Comparison of ENCODE assay signal across 10 cellular contexts in genomic region chr6:15036690-15037245, GRCh38.
A peak's percentile ranks its signal among the peaks of the same experiment; 100 is the strongest.
DNase-seq lines count a peak whose midpoint lies in the region; ATAC-seq and TF ChIP-seq lines count a peak whose summit lies in the region.
"Had no signal": no experiment of that assay in that cellular context is flagged by ENCODE, and none has a peak within 500 bp of the region (broad histone marks: within the 10 kb centered on the region; RNA-seq: fewer than 3 reads in every experiment).

No MANE protein-coding gene starts in this region.

- ATAC-seq in WTC11 (peak; percentile 14; the same call in 1 of the 2 replicates), GM21528 (IDR thresholded peaks at IDR 0.05; ENCODE audit: low FRiP score, unreplicated experiment) (no peak)

- no peaks in the 10 kb centered on the region for H3K27me3 Mint-ChIP-seq in WTC11 (ENCODE audit: low read depth)
- no peaks in the 10 kb centered on the region for H3K27me3 Mint-ChIP-seq in MCF 10A (ENCODE audit: insufficient read depth, unreplicated experiment)
- H3K27me3 Mint-ChIP-seq: naive B cell had no signal

- no TSS peak for BruUV-seq in MCF 10A (replicated peaks; lab: Mats Ljungman, UMichigan)

- H3K9ac ChIP-seq in BLaER1 treated with 17β-estradiol and CSF1 and Interleukin-3, amounts not matched to agents 10 nM and 100 nM, result no peak overlapping the region

- no peak overlapping the region for H3K4me3 Mint-ChIP-seq in WTC11
- H3K4me3 Mint-ChIP-seq in MCF 10A (ENCODE audit: unreplicated experiment), result no peak overlapping the region
- H3K4me3 Mint-ChIP-seq: naive B cell had no signal

- intact Hi-C loops in MCF 10A (cut with micrococcal nuclease) (no loop called here), esophagus muscularis mucosa (cut with DNase I) (no loop called here)

- DNase-seq in MV-4-11 (lab: John Stamatoyannopoulos, UW) (peak; percentile 35), WTC11 (ENCODE audit: low spot score) (peak; percentile 20), medulla oblongata (ENCODE audit: extremely low spot score) (peak; percentile 61), MCF 10A (ENCODE audit: unreplicated experiment) (no peak), esophagus muscularis mucosa (ENCODE audit: extremely low spot score) (no peak)
- no peak for DNase-seq in activated CD8-positive, alpha-beta memory T cell treated with anti-CD3 and anti-CD28 coated beads, Interleukin-2, amount 50 U/mL, for 48 hours
- DNase-seq: naive B cell, NCI-H2081 treated with DMSO at 0.1 percent for 48 hours had no signal

- H3K36me3 Mint-ChIP-seq in WTC11 (no peaks in the 10 kb centered on the region), MCF 10A (ENCODE audit: insufficient read depth, unreplicated experiment) (no peaks in the 10 kb centered on the region)
- H3K36me3 Mint-ChIP-seq: naive B cell had no signal

- TF ChIP-seq CTCF in WTC11 (IDR thresholded peaks at IDR 0.05) (no peak), MCF 10A (IDR thresholded peaks at IDR 0.05; ENCODE audit: unreplicated experiment) (no peak), esophagus muscularis mucosa (IDR thresholded peaks at IDR 0.05) (no peak)

- peak overlapping the region; percentile 2 to 41 (median 18); a peak in 10 of 22 replicates for H3K4me2 ChIP-seq in BLaER1 treated with 17β-estradiol and CSF1 and Interleukin-3, amounts not matched to agents 10 nM and 100 nM

- no peaks in the 10 kb centered on the region for H3K9me3 Mint-ChIP-seq in WTC11
- no peaks in the 10 kb centered on the region for H3K9me3 Mint-ChIP-seq in MCF 10A (ENCODE audit: unreplicated experiment)
- H3K9me3 Mint-ChIP-seq: naive B cell had no signal

- H3K27ac Mint-ChIP-seq in WTC11, result peak overlapping the region; percentile 85
- no peak overlapping the region for H3K27ac Mint-ChIP-seq in MCF 10A (ENCODE audit: low read depth, unreplicated experiment)

- H3K36me3 ChIP-seq in BLaER1 treated with 17β-estradiol and CSF1 and Interleukin-3, amounts not matched to agents 10 nM and 100 nM, result no peaks in the 10 kb centered on the region
- H3K36me3 ChIP-seq in esophagus muscularis mucosa, result no peaks in the 10 kb centered on the region

- peaks cover 8 to 22% (median 15%) of the 10 kb centered on the region in 10 experiments; a peak in 18 of 20 replicates for H3K4me1 ChIP-seq in BLaER1 treated with 17β-estradiol and CSF1 and Interleukin-3, amounts not matched to agents 10 nM and 100 nM
- H3K4me1 ChIP-seq in esophagus muscularis mucosa, result no peaks in the 10 kb centered on the region

- CTCF ChIA-PET in WTC11 (lab: Charles Lee), result no interaction called here
- CTCF ChIA-PET in MCF 10A (lab: Yijun Ruan, JAX), result no interaction called here

- H3K27me3 ChIP-seq in BLaER1 treated with 17β-estradiol and CSF1 and Interleukin-3, amounts not matched to agents 10 nM and 100 nM, result no peaks in the 10 kb centered on the region
- no peaks in the 10 kb centered on the region for H3K27me3 ChIP-seq in esophagus muscularis mucosa

- no peak for TF ChIP-seq POLR2A in esophagus muscularis mucosa (IDR thresholded peaks at IDR 0.05; ENCODE audit: low read depth)

- H3K4me3 ChIP-seq in BLaER1 treated with 17β-estradiol and CSF1 and Interleukin-3, amounts not matched to agents 10 nM and 100 nM, result no peak overlapping the region
- no peak overlapping the region for H3K4me3 ChIP-seq in esophagus muscularis mucosa

- POLR2A ChIA-PET in WTC11 (lab: Charles Lee), result interaction anchor here (0.6 kb wide), 1 partner anchor 163 kb away, joined by 3 read pairs; no protein-coding TSS in a partner anchor
- POLR2A ChIA-PET in MCF 10A (lab: Yijun Ruan, JAX), result interaction anchor here (0.6 kb wide), 1 partner anchor 151 kb away, joined by 5 read pairs; no protein-coding TSS in a partner anchor

- no peak overlapping the region for H3K27ac ChIP-seq in BLaER1 treated with 17β-estradiol and CSF1 and Interleukin-3, amounts not matched to agents 10 nM and 100 nM
- no peak overlapping the region for H3K27ac ChIP-seq in esophagus muscularis mucosa (replicated peaks in 1 of 4)

- WGBS in esophagus muscularis mucosa, result 78% methylated on average over 10 of the region's 10 CpGs

- no peaks in the 10 kb centered on the region for H4K20me1 ChIP-seq in BLaER1 treated with 17β-estradiol and CSF1 and Interleukin-3, amounts not matched to agents 10 nM and 100 nM

- H3K4me1 Mint-ChIP-seq in WTC11 (peaks cover 56% of the 10 kb centered on the region), MCF 10A (ENCODE audit: insufficient read depth, unreplicated experiment) (no peaks in the 10 kb centered on the region)

- H3K9me3 ChIP-seq in BLaER1 treated with 17β-estradiol and CSF1 and Interleukin-3, amounts not matched to agents 10 nM and 100 nM (replicated peaks in 1 of 11), result no peaks in the 10 kb centered on the region
- H3K9me3 ChIP-seq in esophagus muscularis mucosa, result no peaks in the 10 kb centered on the region

- TF ChIP-seq EP300 in esophagus muscularis mucosa (IDR thresholded peaks at IDR 0.05), result no peak

TF ChIP-seq in WTC11, 78 proteins besides CTCF, POLR2A, EP300 and RAD21 (continues in another document):
- TF ChIP-seq SMAD3 (CRISPR knock-in tag; IDR thresholded peaks at IDR 0.05; ENCODE audit: borderline replicate concordance) (no peak), HMGA2 (CRISPR knock-in tag; IDR thresholded peaks at IDR 0.05) (no peak), E2F5 (CRISPR knock-in tag; IDR thresholded peaks at IDR 0.05) (no peak), USF1 (CRISPR knock-in tag; IDR thresholded peaks at IDR 0.05) (no peak), USF2 (CRISPR knock-in tag; IDR thresholded peaks at IDR 0.05) (no peak), ZNF281 (CRISPR knock-in tag; IDR thresholded peaks at IDR 0.05) (no peak), IRF2 (CRISPR knock-in tag; IDR thresholded peaks at IDR 0.05; ENCODE audit: borderline replicate concordance, low read depth) (no peak), CREM (CRISPR knock-in tag; IDR thresholded peaks at IDR 0.05) (no peak), NFATC4 (CRISPR knock-in tag; IDR thresholded peaks at IDR 0.05) (no peak), ERG (CRISPR knock-in tag; IDR thresholded peaks at IDR 0.05) (no peak), ELF4 (CRISPR knock-in tag; IDR thresholded peaks at IDR 0.05; ENCODE audit: low read depth) (no peak)

Comparison
In these comparisons a context has a peak if more than half of its experiments do, and no peak if none do; other contexts are left out.
1. DNase-seq: peak in MV-4-11 (single experiment), WTC11 (single experiment) and medulla oblongata (single experiment); none in activated CD8-positive, alpha-beta memory T cell treated with anti-CD3 and anti-CD28 coated beads, Interleukin-2, amount 50 U/mL, for 48 hours (single experiment), MCF 10A (single experiment) and esophagus muscularis mucosa (single experiment).